Comparison of ENCODE assay signal across 9 cellular contexts in the genomic region with DNA sequence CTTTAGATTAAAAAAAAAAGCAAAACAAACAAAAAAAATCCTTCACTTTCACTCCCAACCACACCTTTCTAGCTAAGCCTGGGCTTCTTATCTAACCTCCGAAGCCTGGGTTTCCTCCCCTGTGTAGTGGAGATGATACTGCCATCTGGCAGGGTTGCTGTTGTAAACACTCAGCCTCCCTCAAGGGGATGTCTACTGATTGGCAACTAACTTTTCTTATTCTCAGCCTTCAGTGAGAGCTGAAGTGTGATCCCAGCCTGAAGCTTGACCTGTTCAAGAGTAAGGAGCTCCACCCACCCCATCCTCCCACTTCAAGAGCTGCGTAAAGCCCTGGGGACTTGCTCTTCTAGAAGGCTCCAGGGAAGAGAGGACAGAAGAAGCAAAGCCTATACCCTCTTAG. TPM values are rescaled to one million over a fixed set of nuclear protein-coding genes. Genes with fewer than 3 reads are reported as not detected.
A peak's percentile ranks its signal among the peaks of the same experiment; 100 is the strongest.
DNase-seq lines count a peak whose midpoint lies in the region; ATAC-seq, FAIRE-seq and TF ChIP-seq lines count a peak whose summit lies in the region.
"Had no signal": no experiment of that assay in that cellular context is flagged by ENCODE, and none has a peak within 500 bp of the region (broad histone marks: within the 10 kb centered on the region; RNA-seq: fewer than 3 reads in every experiment).

No MANE protein-coding gene starts in this region.

- TF ChIP-seq POLR2A in esophagus squamous epithelium (IDR thresholded peaks at IDR 0.05), result no peak

- H3K27me3 ChIP-seq in SU-DHL-6 (ENCODE audit: low read length), result no peaks in the 10 kb centered on the region; the same call in 1 of the 2 replicates
- no peaks in the 10 kb centered on the region for H3K27me3 ChIP-seq in lower lobe of right lung (ENCODE audit: low read depth)
- no peaks in the 10 kb centered on the region for H3K27me3 ChIP-seq in esophagus squamous epithelium
- H3K27me3 ChIP-seq: foreskin keratinocyte had no signal

- peak; percentile 84 for DNase-seq in DMS 273 (lab: John Stamatoyannopoulos, UW; ENCODE audit: unreplicated experiment)
- DNase-seq in lower lobe of right lung, result no peak
- DNase-seq in esophagus squamous epithelium (lab: John Stamatoyannopoulos, UW), result no peak
- no peak for DNase-seq in D721Med (ENCODE audit: insufficient read length, low spot score)
- no peak for DNase-seq in NOMO-1 treated with dmso at 0.1 percent for 144 hours (lab: John Stamatoyannopoulos, UW; ENCODE audit: unreplicated experiment)

- no peaks in the 10 kb centered on the region for H3F3A ChIP-seq in SU-DHL-6 (ENCODE audit: insufficient read depth)

- H4K20me1 ChIP-seq in SU-DHL-6 (ENCODE audit: low read depth, low read length), result no peaks in the 10 kb centered on the region

- H3K4me2 ChIP-seq in SU-DHL-6 (ENCODE audit: low read depth, low read length, poor library complexity, severe bottlenecking), result no peak overlapping the region

- no peaks in the 10 kb centered on the region for H3K9me3 ChIP-seq in SU-DHL-6 (ENCODE audit: insufficient read depth, low read length)
- H3K9me3 ChIP-seq in lower lobe of right lung, result no peaks in the 10 kb centered on the region
- H3K9me3 ChIP-seq in esophagus squamous epithelium, result no peaks in the 10 kb centered on the region

- H2AFZ ChIP-seq in SU-DHL-6 (ENCODE audit: low read depth, low read length, severe bottlenecking), result peak overlapping the region; percentile 87

- no peaks in the 10 kb centered on the region for H3K9me2 ChIP-seq in SU-DHL-6 (replicated peaks; ENCODE audit: insufficient read depth, low read length)

- no peak overlapping the region for H3K4me3 ChIP-seq in SU-DHL-6 (ENCODE audit: insufficient read depth, low read length, poor library complexity, severe bottlenecking)
- no peak overlapping the region for H3K4me3 ChIP-seq in lower lobe of right lung
- no peak overlapping the region for H3K4me3 ChIP-seq in esophagus squamous epithelium

- FAIRE-seq in D721Med (lab: Jason Lieb, UNC), result no peak

- no peak for TF ChIP-seq CTCF in SU-DHL-6 (IDR thresholded peaks at IDR 0.05; ENCODE audit: insufficient read depth, low read length, poor library complexity, severe bottlenecking)
- TF ChIP-seq CTCF in lower lobe of right lung (IDR thresholded peaks at IDR 0.05), result no peak
- no peak for TF ChIP-seq CTCF in esophagus squamous epithelium (IDR thresholded peaks at IDR 0.05)
- TF ChIP-seq CTCF in D721Med (IDR thresholded peaks at IDR 0.05; ENCODE audit: insufficient read depth, missing control alignments), result no peak

- no peak overlapping the region for H3K9ac ChIP-seq in SU-DHL-6 (ENCODE audit: low read length)

- H3K36me3 ChIP-seq in SU-DHL-6 (ENCODE audit: low read length), result no peaks in the 10 kb centered on the region
- no peaks in the 10 kb centered on the region for H3K36me3 ChIP-seq in lower lobe of right lung
- H3K36me3 ChIP-seq in esophagus squamous epithelium, result no peaks in the 10 kb centered on the region

- peaks cover 12% of the 10 kb centered on the region for H3K4me1 ChIP-seq in lower lobe of right lung
- peaks cover 6 to 19% (median 14%) of the 10 kb centered on the region in 3 donors for H3K4me1 ChIP-seq in esophagus squamous epithelium
- H3K4me1 ChIP-seq: foreskin keratinocyte had no signal

- H3K79me2 ChIP-seq in SU-DHL-6 (ENCODE audit: insufficient read depth, low read length), result no peaks in the 10 kb centered on the region

- H3K27ac ChIP-seq in SU-DHL-6 (ENCODE audit: low read depth, low read length), result no peak overlapping the region
- H3K27ac ChIP-seq in lower lobe of right lung, result no peak overlapping the region
- no peak overlapping the region for H3K27ac ChIP-seq in esophagus squamous epithelium
- H3K27ac ChIP-seq: foreskin keratinocyte had no signal

- ATAC-seq in HG03103 (IDR thresholded peaks at IDR 0.05; ENCODE audit: low read depth, unreplicated experiment) (peak; percentile 44), lower lobe of right lung (peak; percentile 10 to 45), HG02642 (IDR thresholded peaks at IDR 0.05; ENCODE audit: poor library complexity, unreplicated experiment) (no peak)

- WGBS in esophagus squamous epithelium, 2 donors, result 50% methylated on average over 2 of the region's 2 CpGs

- intact Hi-C loops in lower lobe of right lung (cut with DNase I), result no loop called here
- intact Hi-C loops in esophagus squamous epithelium (cut with DNase I), result loop anchor here (10.0 kb wide), 2 partner anchors 145 to 215 kb away; partner anchors contain the start of gene RARS1

RNA-seq across cellular contexts. Expression of gene WWC1, which starts 21.5 kb away (rescaled TPM):
- total RNA-seq in lower lobe of right lung, result 61.9 TPM
- 10 to 100 TPM; 14.4 to 25.0 (median 16.1) TPM for total RNA-seq in esophagus squamous epithelium
